Comparison of ENCODE assay signal across 8 cellular contexts in genomic region chr14:21852061-21852664, GRCh38.
DNase-seq lines count a peak whose midpoint lies in the region; ATAC-seq and TF ChIP-seq lines count a peak whose summit lies in the region.

No MANE protein-coding gene starts in this region.

- peak; percentile 91 for TF ChIP-seq CTCF in GM20000 (IDR thresholded peaks at IDR 0.05; ENCODE audit: extremely low read depth, missing control alignments)
- TF ChIP-seq CTCF in spleen (IDR thresholded peaks at IDR 0.05 in 8 of 11, conservative IDR thresholded peaks at IDR 0.05 in 3 of 11), result peak in 10 of 11 experiments; percentile 6 to 73 (median 50)

- H3K27me3 ChIP-seq in spleen (replicated peaks in 1 of 7), result peaks cover 0 to 12% (median 0%) of the 10 kb centered on the region in 7 donors

- H3K27ac ChIP-seq in spleen, result no peak overlapping the region

- peak; percentile 75 for DNase-seq in Ammon's horn (ENCODE audit: low spot score)
- DNase-seq in GM20000 (ENCODE audit: low spot score), result peak; percentile 17
- peak; percentile 15 for DNase-seq in RPMI7951 (ENCODE audit: low read depth)
- peak; percentile 87 for DNase-seq in activated effector memory CD4-positive, alpha-beta T cell treated with anti-CD3 and anti-CD28 coated beads, Interleukin-2, amount 50 U/mL, for 16 hours
- DNase-seq in left ventricle myocardium superior, result peak; percentile 32
- peak; percentile 81 for DNase-seq in spleen

- WGBS in spleen, 5 donors, result 17 to 19% (median 18%) methylated on average over 4 of the region's 4 CpGs

- H3K4me3 ChIP-seq in spleen, result peak overlapping the region in 1 of 8 donors; percentile 26

- TF ChIP-seq POLR2A in spleen (IDR thresholded peaks at IDR 0.05), result no peak

- H3K4me1 ChIP-seq in spleen, result peaks cover 0 to 3% (median 0%) of the 10 kb centered on the region in 6 donors

- no peaks in the 10 kb centered on the region for H3K9me3 ChIP-seq in spleen

- H3K36me3 ChIP-seq in spleen, result no peaks in the 10 kb centered on the region

- intact Hi-C loops in left ventricle myocardium superior (cut with micrococcal nuclease), result no loop called here
- intact Hi-C loops in spleen (cut with DNase I; ENCODE audit: low total_unique reads), result no loop called here

- ATAC-seq in left ventricle myocardium superior (no peak), HG02973 (IDR thresholded peaks at IDR 0.05; ENCODE audit: unreplicated experiment) (no peak), GM21528 (IDR thresholded peaks at IDR 0.05; ENCODE audit: low FRiP score, unreplicated experiment) (no peak)

Comparison
In these comparisons a context has a peak if more than half of its experiments do, and no peak if none do; other contexts are left out.
1. DNase-seq: peak in every context shown above with its lines; median percentile 87 in activated effector memory CD4-positive, alpha-beta T cell treated with anti-CD3 and anti-CD28 coated beads, Interleukin-2, amount 50 U/mL, for 16 hours; 81 in spleen; 75 in Ammon's horn; 32 in left ventricle myocardium superior; 17 in GM20000; 15 in RPMI7951.